10 cellular contexts compared by ENCODE assay signal in the genomic region with DNA sequence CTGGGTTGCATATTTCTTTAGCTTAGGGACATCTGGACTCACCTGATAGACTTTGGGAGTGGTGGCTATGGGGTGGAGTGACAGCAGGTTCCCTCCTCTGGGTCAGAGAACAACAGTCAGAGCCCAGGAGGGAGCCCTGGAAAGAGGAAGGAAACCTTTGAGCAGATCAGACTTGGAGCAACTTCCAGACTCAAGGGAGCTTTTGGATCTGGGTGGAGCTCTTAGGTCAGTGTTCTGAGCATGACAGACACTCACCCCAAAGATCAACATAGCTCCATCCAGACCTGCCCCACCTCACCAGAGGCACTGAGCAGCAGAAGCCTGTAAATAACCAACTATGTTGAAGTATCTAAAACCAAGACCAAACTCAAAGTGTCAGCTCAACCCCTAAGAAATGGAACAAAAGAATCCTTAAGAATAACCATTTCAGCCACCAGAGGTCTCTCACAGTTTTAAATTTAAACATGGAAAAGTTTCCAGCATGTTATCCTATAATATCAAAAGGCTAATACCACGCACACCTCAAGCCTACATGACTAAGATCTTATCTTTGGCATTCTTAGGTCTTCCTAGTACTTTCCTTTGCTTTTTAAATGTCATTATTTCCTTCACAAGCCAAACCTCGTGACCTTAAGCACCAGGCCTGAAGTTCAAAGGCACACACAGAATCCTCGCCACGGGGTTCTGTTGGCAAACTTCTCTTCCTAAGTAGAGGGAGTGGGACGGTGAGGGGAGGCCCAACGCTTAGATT. TPM values are rescaled to one million over a fixed set of nuclear protein-coding genes. Genes with fewer than 3 reads are reported as not detected.
DNase-seq lines count a peak whose midpoint lies in the region; ATAC-seq and TF ChIP-seq lines count a peak whose summit lies in the region.
"Had no signal": no experiment of that assay in that cellular context is flagged by ENCODE, and none has a peak within 500 bp of the region (broad histone marks: within the 10 kb centered on the region; RNA-seq: fewer than 3 reads in every experiment).

No MANE protein-coding gene starts in this region.

- peak; percentile 27 for DNase-seq in NCI-H2171 treated with DMSO at 0.1 percent for 48 hours (lab: John Stamatoyannopoulos, UW)
- no peak for DNase-seq in NCI-H2171 (lab: John Stamatoyannopoulos, UW)
- DNase-seq in MCF 10A (ENCODE audit: unreplicated experiment) = peak; percentile 41
- no peak for DNase-seq in right lobe of liver
- no peak for DNase-seq in upper lobe of left lung
- DNase-seq in NCI-H748 treated with DMSO at 0.1 percent for 48 hours (lab: John Stamatoyannopoulos, UW) = no peak
- DNase-seq in activated CD8-positive, alpha-beta memory T cell treated with anti-CD3 and anti-CD28 coated beads, Interleukin-2, amount 50 U/mL, for 48 hours = no peak
- DNase-seq: activated effector memory CD4-positive, alpha-beta T cell treated with Interleukin-2 at 50 U/mL for 16 hours; stimulated activated CD4-positive, alpha-beta T cell treated with anti-CD3 and anti-CD28 coated beads, Interleukin-15, amount 100 ng/mL, for 24 hours had no signal

- intact Hi-C loops in MCF 10A (cut with micrococcal nuclease) (loop anchor here (1.0 kb wide), 2 partner anchors 101 to 115 kb away; partner anchors contain the start of gene ITGB5), right lobe of liver (cut with DNase I) (loop anchor here in 1 of 2 donors (5.0 kb wide), 1 partner anchor 116 kb away; no protein-coding TSS in a partner anchor)

- peak overlapping the region in 1 of 3 donors; percentile 13 for H3K27ac ChIP-seq in right lobe of liver
- peak overlapping the region in 2 of 4 donors; percentile 9 to 61 for H3K27ac ChIP-seq in upper lobe of left lung

- peaks cover 10% of the 10 kb centered on the region for H3K4me1 Mint-ChIP-seq in MCF 10A (ENCODE audit: insufficient read depth, unreplicated experiment)

- H3K4me1 ChIP-seq in right lobe of liver (peaks cover 0 to 12% (median 6%) of the 10 kb centered on the region in 4 donors), upper lobe of left lung (peaks cover 9 to 19% (median 16%) of the 10 kb centered on the region in 4 donors)

- H3K27ac Mint-ChIP-seq in MCF 10A (ENCODE audit: low read depth, unreplicated experiment) = peak overlapping the region; percentile 23

- H3K36me3 ChIP-seq in right lobe of liver = no peaks in the 10 kb centered on the region
- peaks cover 0 to 3% (median 0%) of the 10 kb centered on the region in 4 donors for H3K36me3 ChIP-seq in upper lobe of left lung

- H3K9me3 Mint-ChIP-seq in MCF 10A (ENCODE audit: unreplicated experiment) = no peaks in the 10 kb centered on the region

- H3K27me3 Mint-ChIP-seq in MCF 10A (ENCODE audit: insufficient read depth, unreplicated experiment) = no peaks in the 10 kb centered on the region

- POLR2A ChIA-PET in MCF 10A (lab: Yijun Ruan, JAX) = interaction anchor here (0.7 to 2.7 kb wide), 11 partner anchors 9 to 119 kb away, joined by 5 to 19 read pairs (median 8); partner anchors contain the start of gene ITGB5

- BruUV-seq in MCF 10A (replicated peaks; lab: Mats Ljungman, UMichigan) = no TSS peak

- WGBS in right lobe of liver (ENCODE audit: insufficient coverage, low coverage, low lambda C conversion rate, missing lambda C conversion rate) = 55% methylated on average over 6 of the region's 6 CpGs
- 50 to 55% methylated on average over 6 of the region's 6 CpGs for WGBS in upper lobe of left lung, 2 donors

- no peak for TF ChIP-seq EP300 in upper lobe of left lung (IDR thresholded peaks at IDR 0.05)

- peak; percentile 38 for TF ChIP-seq CTCF in MCF 10A (IDR thresholded peaks at IDR 0.05; ENCODE audit: unreplicated experiment)
- peak; percentile 29 to 52 (median 42) for TF ChIP-seq CTCF in right lobe of liver (IDR thresholded peaks at IDR 0.05)
- TF ChIP-seq CTCF in upper lobe of left lung (IDR thresholded peaks at IDR 0.05) = peak in 4 of 6 experiments; percentile 11 to 39 (median 31)

- no peaks in the 10 kb centered on the region for H3K36me3 Mint-ChIP-seq in MCF 10A (ENCODE audit: insufficient read depth, unreplicated experiment)

- H3K27me3 ChIP-seq in right lobe of liver = no peaks in the 10 kb centered on the region
- no peaks in the 10 kb centered on the region for H3K27me3 ChIP-seq in upper lobe of left lung

- no peak for TF ChIP-seq POLR2A in right lobe of liver (IDR thresholded peaks at IDR 0.05)
- TF ChIP-seq POLR2A in upper lobe of left lung (IDR thresholded peaks at IDR 0.05) = no peak

- H3K4me3 Mint-ChIP-seq in MCF 10A (ENCODE audit: unreplicated experiment) = no peak overlapping the region

- no peaks in the 10 kb centered on the region for H3K9me3 ChIP-seq in right lobe of liver
- no peaks in the 10 kb centered on the region for H3K9me3 ChIP-seq in upper lobe of left lung

- peak; percentile 55 to 69 (median 64) for ATAC-seq in right lobe of liver
- peak in 1 of 2 donors; percentile 76 for ATAC-seq in upper lobe of left lung (ENCODE audit: low FRiP score in 2 of 2)
- no peak for ATAC-seq in GM21576 (IDR thresholded peaks at IDR 0.05; ENCODE audit: unreplicated experiment)

- CTCF ChIA-PET in MCF 10A (lab: Yijun Ruan, JAX) = interaction anchor here (0.5 to 7.2 kb wide), 44 partner anchors 9 to 1115 kb away, joined by 3 to 259 read pairs (median 5); partner anchors contain the start of genes ITGB5 and MUC13

- H3K4me3 ChIP-seq in right lobe of liver = no peak overlapping the region
- H3K4me3 ChIP-seq in upper lobe of left lung = no peak overlapping the region

RNA-seq across cellular contexts. Expression of gene UMPS, which starts 56.4 kb away (rescaled TPM):
- total RNA-seq in MCF 10A (2022) (33.4 and 49.3 TPM in 2 replicates), right lobe of liver (10 to 100 TPM; 17.5 to 29.9 (median 25.5) TPM), upper lobe of left lung (10 to 100 TPM in 5 of 6 donors, 1 to 10 TPM in 1; 5.0 to 26.2 (median 23.7) TPM)

Comparison
In these comparisons a context has a peak if more than half of its experiments do, and no peak if none do; other contexts are left out.
1. DNase-seq: peak in NCI-H2171 treated with DMSO at 0.1 percent for 48 hours (single experiment) and MCF 10A (single experiment); none in NCI-H2171 (single experiment), right lobe of liver (0 of 3), upper lobe of left lung (0 of 2), NCI-H748 treated with DMSO at 0.1 percent for 48 hours (single experiment) and activated CD8-positive, alpha-beta memory T cell treated with anti-CD3 and anti-CD28 coated beads, Interleukin-2, amount 50 U/mL, for 48 hours (single experiment).
2. Peak in every context shown above with its lines, with median percentiles within 50 percentile points of each other: CTCF ChIP-seq.